ENCODE assay signal across 26 cellular contexts in the genomic region with DNA sequence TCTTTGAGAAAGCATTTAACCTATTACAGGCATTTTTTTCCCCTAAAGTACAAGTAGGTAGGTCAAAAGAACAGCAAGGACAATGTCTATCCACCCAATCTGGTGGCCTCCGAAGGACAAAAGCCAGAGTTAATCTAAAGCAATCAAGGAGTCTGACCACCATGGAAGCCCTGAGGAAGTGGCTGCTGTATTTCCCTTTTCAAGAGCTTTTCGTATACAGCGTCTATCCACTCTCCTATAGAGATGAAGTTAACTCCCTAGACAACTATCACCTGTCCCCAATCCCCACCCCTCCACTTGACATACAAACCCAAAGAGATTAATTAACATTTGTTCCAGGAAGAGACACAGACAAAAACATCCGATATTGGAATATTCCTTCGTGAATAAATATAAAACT.
"Had no signal": no experiment of that assay in that cellular context is flagged by ENCODE, and none has a peak within 500 bp of the region (broad histone marks: within the 10 kb centered on the region; RNA-seq: fewer than 3 reads in every experiment).

No MANE protein-coding gene starts in this region.

- H3K4me1 ChIP-seq: gastrocnemius medialis, upper lobe of right lung had no signal

- H3K36me3 ChIP-seq: adrenal gland, cardiac muscle cell, gastrocnemius medialis, stomach, thyroid gland, upper lobe of right lung had no signal

- H3K9me3 ChIP-seq: adrenal gland, body of pancreas, gastrocnemius medialis, stomach, thyroid gland, upper lobe of right lung had no signal

- H3K27me3 ChIP-seq: adrenal gland, body of pancreas, cardiac muscle cell, dorsolateral prefrontal cortex, gastrocnemius medialis, stomach, thyroid gland, upper lobe of right lung had no signal

- DNase-seq: activated B cell treated with CpG ODN at 0.5 μM for 24 hours; activated CD4-positive, alpha-beta T cell treated with anti-CD3 and anti-CD28 coated beads, Interleukin-2, amount 50 U/mL, for 4 hours; activated effector memory CD4-positive, alpha-beta T cell treated with Interleukin-2 at 50 U/mL for 16 hours; activated naive CD4-positive, alpha-beta T cell treated with anti-CD3 and anti-CD28 coated beads for 36 hours; activated naive CD8-positive, alpha-beta T cell treated with anti-CD3 and anti-CD28 coated beads for 36 hours; activated T-cell treated with anti-CD3 and anti-CD28 coated beads for 4 hours; adrenal gland; aorta; body of pancreas; dorsolateral prefrontal cortex; effector memory CD4-positive, alpha-beta T cell; erythroblast; gastrocnemius medialis; glutamatergic neuron; left cardiac atrium; naive thymus-derived CD8-positive, alpha-beta T cell; posterior cingulate gyrus; right cardiac atrium; stimulated activated CD4-positive, alpha-beta T cell treated with anti-CD3 and anti-CD28 coated beads, Interleukin-15, amount 100 ng/mL, for 24 hours; stimulated activated CD4-positive, alpha-beta T cell treated with anti-CD3 and anti-CD28 coated beads, Interleukin-2, amount 100 ng/mL, for 24 hours; stimulated activated naive B cell treated with anti-CD40 and anti-IgM and Interleukin-4, amounts not matched to agents 10 μg/mL and 1 μg/mL and 100 μg/mL, for 72 hours; stomach; thyroid gland; upper lobe of right lung had no signal

- H3K27ac ChIP-seq: adrenal gland, body of pancreas, cardiac muscle cell, coronary artery, gastrocnemius medialis, stomach, thyroid gland, upper lobe of right lung had no signal

- ATAC-seq: body of pancreas; gastrocnemius medialis; left cardiac atrium; naive thymus-derived CD8-positive, alpha-beta T cell; right cardiac atrium; stimulated activated naive B cell treated with anti-CD40 and anti-IgM and Interleukin-4, amounts not matched to agents 10 μg/mL and 1 μg/mL and 100 μg/mL, for 72 hours; upper lobe of right lung had no signal

- H3K4me3 ChIP-seq: adrenal gland, body of pancreas, cardiac muscle cell, coronary artery, dorsolateral prefrontal cortex, gastrocnemius medialis, stomach, thyroid gland, upper lobe of right lung had no signal
